ENCODE assay signal across 25 cellular contexts in genomic region chr12:120515496-120515895, GRCh38. TPM values are rescaled to one million over a fixed set of nuclear protein-coding genes. Genes with fewer than 3 reads are reported as not detected.
A peak's percentile ranks its signal among the peaks of the same experiment; 100 is the strongest.
DNase-seq lines count a peak whose midpoint lies in the region; ATAC-seq and TF ChIP-seq lines count a peak whose summit lies in the region.
"Had no signal": no experiment of that assay in that cellular context is flagged by ENCODE, and none has a peak within 500 bp of the region (broad histone marks: within the 10 kb centered on the region; RNA-seq: fewer than 3 reads in every experiment).

No MANE protein-coding gene starts in this region.

- peak overlapping the region; percentile 1 for H3K27ac ChIP-seq in endodermal cell (ENCODE audit: low read depth, low read length)
- H3K27ac ChIP-seq in substantia nigra (ENCODE audit: low read depth, low read length, poor library complexity, severe bottlenecking): peak overlapping the region; percentile 84
- H3K27ac ChIP-seq in trophoblast cell (ENCODE audit: low read depth, low read length): no peak overlapping the region
- H3K27ac ChIP-seq: BLaER1 treated with 17β-estradiol and CSF1 and Interleukin-3, amounts not matched to agents 10 nM and 100 nM; PC-9 had no signal

- no peak overlapping the region for H4K12ac ChIP-seq in trophoblast cell (ENCODE audit: low read depth, low read length)

- no peak overlapping the region for H2BK12ac ChIP-seq in trophoblast cell (ENCODE audit: low read length)

- H3K4me1 ChIP-seq in endodermal cell (ENCODE audit: control insufficient read depth, insufficient read depth, low read length) (no peaks in the 10 kb centered on the region), trophoblast cell (ENCODE audit: control insufficient read depth in 1 of 2, insufficient read depth in 2 of 2, low read length in 2 of 2) (no peaks in the 10 kb centered on the region)
- H3K4me1 ChIP-seq: BLaER1 treated with 17β-estradiol and CSF1 and Interleukin-3, amounts not matched to agents 10 nM and 100 nM had no signal

- H3K4ac ChIP-seq in trophoblast cell (ENCODE audit: low read depth, low read length): no peak overlapping the region

- no peak overlapping the region for H3K23ac ChIP-seq in trophoblast cell (ENCODE audit: low read length)

- no peak overlapping the region for H2AK5ac ChIP-seq in trophoblast cell (ENCODE audit: low read length)

- DNase-seq in SK-MEL-5 (ENCODE audit: low read depth, low spot score) (peak; percentile 59), endodermal cell (no peak), midbrain (lab: John Stamatoyannopoulos, UW) (peak; percentile 59), substantia nigra (lab: John Stamatoyannopoulos, UW) (peak in 22 of 49 donors; percentile 3 to 56 (median 16)), SHP77 treated with DMSO at 0.1 percent for 48 hours (lab: John Stamatoyannopoulos, UW) (no peak), trophoblast cell (no peak)
- DNase-seq in stimulated activated naive CD4-positive, alpha-beta T cell (lab: John Stamatoyannopoulos, UW): no peak
- DNase-seq: CD4-positive, alpha-beta T cell; DMS53; H9; HFFc6; IMR-90; KG1; MM.1S; NCI-H1048; NCI-H1417; NCI-H1694; NCI-H2081; NCI-H2227 treated with DMSO at 0.1 percent for 48 hours; NCI-H526 treated with DMSO at 0.1 percent for 48 hours; PC-9; Right ventricle myocardium superior had no signal

- H4K91ac ChIP-seq in trophoblast cell (ENCODE audit: low read depth, low read length): no peak overlapping the region

- TF ChIP-seq CTCF in endodermal cell (conservative IDR thresholded peaks at IDR 0.05): no peak

- H3K36me3 Mint-ChIP-seq in endodermal cell (ENCODE audit: low read depth): peaks cover 35% of the 10 kb centered on the region

- H3K79me2 ChIP-seq in trophoblast cell (ENCODE audit: control insufficient read depth, insufficient read depth, low read length, poor library complexity): no peaks in the 10 kb centered on the region

- no peak overlapping the region for H2BK5ac ChIP-seq in trophoblast cell (ENCODE audit: low read depth, low read length, poor library complexity)

- in situ Hi-C loops in SK-MEL-5 (cut with HindIII; ENCODE audit: low pct_unique_long_range_greater_than_20kb, low sequenced_read_pairs): no loop called here

- ATAC-seq in HG02798 (IDR thresholded peaks at IDR 0.05; ENCODE audit: poor library complexity, unreplicated experiment): no peak
- ATAC-seq: GM23338 had no signal

- H3K27ac Mint-ChIP-seq in endodermal cell: no peak overlapping the region
- H3K27ac Mint-ChIP-seq: CD4-positive, alpha-beta T cell; GM23338; HFFc6 had no signal

- H3K9me3 Mint-ChIP-seq in endodermal cell: no peaks in the 10 kb centered on the region
- H3K9me3 Mint-ChIP-seq: CD4-positive, alpha-beta T cell; GM23338; H9; HFFc6 had no signal

- peaks cover 29% of the 10 kb centered on the region for H3K36me3 ChIP-seq in endodermal cell (ENCODE audit: control insufficient read depth, insufficient read depth, low read length)
- H3K36me3 ChIP-seq in trophoblast cell (ENCODE audit: control insufficient read depth in 1 of 2, insufficient read depth in 2 of 2, low read length in 2 of 2): peaks cover 3 to 23% of the 10 kb centered on the region in 2 experiments

- H3K4me3 ChIP-seq in endodermal cell (ENCODE audit: low read length) (no peak overlapping the region), trophoblast cell (ENCODE audit: low read depth, low read length) (no peak overlapping the region)
- H3K4me3 ChIP-seq: BLaER1 treated with 17β-estradiol and CSF1 and Interleukin-3, amounts not matched to agents 10 nM and 100 nM; GM23338; PC-9 had no signal

- H3K4me1 Mint-ChIP-seq in endodermal cell: no peaks in the 10 kb centered on the region
- H3K4me1 Mint-ChIP-seq: GM23338, H9 had no signal

- no peaks in the 10 kb centered on the region for H3K79me1 ChIP-seq in trophoblast cell (ENCODE audit: low read length)

- H3K27me3 ChIP-seq in endodermal cell (ENCODE audit: control insufficient read depth, insufficient read depth, low read length, poor library complexity, severe bottlenecking) (no peaks in the 10 kb centered on the region), trophoblast cell (ENCODE audit: insufficient read depth, low read length) (no peaks in the 10 kb centered on the region)
- H3K27me3 ChIP-seq: BLaER1 treated with 17β-estradiol and CSF1 and Interleukin-3, amounts not matched to agents 10 nM and 100 nM had no signal

- no peak overlapping the region for H3K18ac ChIP-seq in trophoblast cell (ENCODE audit: low read length)

- H3K4me3 Mint-ChIP-seq in endodermal cell: no peak overlapping the region
- H3K4me3 Mint-ChIP-seq: CD4-positive, alpha-beta T cell; GM23338; H9; HFFc6 had no signal

- H3K4me2 ChIP-seq in trophoblast cell (ENCODE audit: low read length): no peak overlapping the region
- H3K4me2 ChIP-seq: BLaER1 treated with 17β-estradiol and CSF1 and Interleukin-3, amounts not matched to agents 10 nM and 100 nM; GM23338; PC-9 had no signal

- H3K9me3 ChIP-seq in endodermal cell (ENCODE audit: control insufficient read depth, low read length) (no peaks in the 10 kb centered on the region), trophoblast cell (ENCODE audit: insufficient read depth, low read depth, low read length) (no peaks in the 10 kb centered on the region)
- H3K9me3 ChIP-seq: BLaER1 treated with 17β-estradiol and CSF1 and Interleukin-3, amounts not matched to agents 10 nM and 100 nM had no signal

- H2AFZ ChIP-seq in trophoblast cell (ENCODE audit: insufficient read depth, low read length, poor library complexity): no peak overlapping the region
- H2AFZ ChIP-seq: GM23338, PC-9 had no signal

- H3K9ac ChIP-seq in endodermal cell (ENCODE audit: extremely low read depth, low read length, poor library complexity, severe bottlenecking): no peak overlapping the region
- no peak overlapping the region for H3K9ac ChIP-seq in trophoblast cell (ENCODE audit: low read length)
- H3K9ac ChIP-seq: BLaER1 treated with 17β-estradiol and CSF1 and Interleukin-3, amounts not matched to agents 10 nM and 100 nM had no signal

- H2BK120ac ChIP-seq in trophoblast cell (ENCODE audit: insufficient read depth, low read length, poor library complexity): no peak overlapping the region

- no peak overlapping the region for H3K14ac ChIP-seq in trophoblast cell (ENCODE audit: low read length)

- H4K8ac ChIP-seq in trophoblast cell (ENCODE audit: low read depth, low read length): no peak overlapping the region

- 81 to 99% methylated on average over 2 of the region's 2 CpGs for WGBS in endodermal cell (ENCODE audit: insufficient coverage in 1 of 2, insufficient read length in 1 of 2), 2 experiments
- no CpG with 5 or more reads among the region's 2 CpGs for WGBS in trophoblast cell (ENCODE audit: extremely low coverage, insufficient coverage, insufficient read length)

- no peaks in the 10 kb centered on the region for H3K27me3 Mint-ChIP-seq in endodermal cell (ENCODE audit: insufficient read depth)
- H3K27me3 Mint-ChIP-seq: CD4-positive, alpha-beta T cell had no signal

RNA-seq across cellular contexts. Expression of gene COQ5, which starts 13.5 kb away (rescaled TPM):
- total RNA-seq in SK-MEL-5 (2014; rRNA removed; shearing (Covaris generic)): 40.5 and 43.5 TPM in 2 replicates
- 24.8 and 25.3 TPM in 2 replicates for polyA plus RNA-seq in SK-MEL-5 (2015; cell fraction: cytosol; rRNA removed)
- polyA plus RNA-seq in SK-MEL-5 (2015; cell fraction: nucleus; rRNA removed): 45.9 and 56.1 TPM in 2 replicates
- total RNA-seq in endodermal cell: 10 to 100 TPM; 35.5 to 55.1 TPM
- polyA plus RNA-seq in endodermal cell (2013, experiment 1 of 2): 57.3 TPM
- 51.5 TPM for polyA plus RNA-seq in endodermal cell (2013, experiment 2 of 2)
- 24.0 and 26.0 TPM in 2 replicates for polyA plus RNA-seq in trophoblast cell (2013)

RNA-seq across cellular contexts. Expression of gene RNF10, which starts 18.7 kb away (rescaled TPM):
- 42.2 and 51.8 TPM in 2 replicates for total RNA-seq in SK-MEL-5 (2014; rRNA removed; shearing (Covaris generic))
- polyA plus RNA-seq in SK-MEL-5 (2015; cell fraction: cytosol; rRNA removed): 107 and 142 TPM in 2 replicates
- polyA plus RNA-seq in SK-MEL-5 (2015; cell fraction: nucleus; rRNA removed): 78.7 and 84.0 TPM in 2 replicates
- total RNA-seq in endodermal cell: 100 to 1,000 TPM; 167 to 182 TPM
- polyA plus RNA-seq in endodermal cell (2013, experiment 1 of 2): 109 TPM
- polyA plus RNA-seq in endodermal cell (2013, experiment 2 of 2): 107 TPM
- polyA plus RNA-seq in trophoblast cell (2013): 138 and 143 TPM in 2 replicates

RNA-seq across cellular contexts. Expression of gene DYNLL1, which starts 19.6 kb away (rescaled TPM):
- total RNA-seq in SK-MEL-5 (2014; rRNA removed; shearing (Covaris generic)): 447 and 502 TPM in 2 replicates
- 287 and 366 TPM in 2 replicates for polyA plus RNA-seq in SK-MEL-5 (2015; cell fraction: cytosol; rRNA removed)
- polyA plus RNA-seq in SK-MEL-5 (2015; cell fraction: nucleus; rRNA removed): 120 and 144 TPM in 2 replicates
- total RNA-seq in endodermal cell: 100 to 1,000 TPM; 326 to 424 TPM
- polyA plus RNA-seq in endodermal cell (2013, experiment 1 of 2): 494 TPM
- polyA plus RNA-seq in endodermal cell (2013, experiment 2 of 2): 464 TPM
- polyA plus RNA-seq in trophoblast cell (2013): 658 and 709 TPM in 2 replicates

RNA-seq across cellular contexts. Expression of gene SRSF9, which starts 45.9 kb away (rescaled TPM):
- 179 and 229 TPM in 2 replicates for total RNA-seq in SK-MEL-5 (2014; rRNA removed; shearing (Covaris generic))
- 222 and 240 TPM in 2 replicates for polyA plus RNA-seq in SK-MEL-5 (2015; cell fraction: cytosol; rRNA removed)
- polyA plus RNA-seq in SK-MEL-5 (2015; cell fraction: nucleus; rRNA removed): 320 and 361 TPM in 2 replicates
- 100 to 1,000 TPM; 291 to 324 TPM for total RNA-seq in endodermal cell
- polyA plus RNA-seq in endodermal cell (2013, experiment 1 of 2): 223 TPM
- polyA plus RNA-seq in endodermal cell (2013, experiment 2 of 2): 209 TPM
- 217 and 221 TPM in 2 replicates for polyA plus RNA-seq in trophoblast cell (2013)

Comparison
In these comparisons a context has a peak if more than half of its experiments do, and no peak if none do; other contexts are left out.
1. DNase-seq: peak in SK-MEL-5 (single experiment) and midbrain (single experiment); none in endodermal cell (single experiment), SHP77 treated with DMSO at 0.1 percent for 48 hours (single experiment), trophoblast cell (0 of 2) and stimulated activated naive CD4-positive, alpha-beta T cell (0 of 6).